Comparison of ENCODE assay signal across 22 cellular contexts in the genomic region with DNA sequence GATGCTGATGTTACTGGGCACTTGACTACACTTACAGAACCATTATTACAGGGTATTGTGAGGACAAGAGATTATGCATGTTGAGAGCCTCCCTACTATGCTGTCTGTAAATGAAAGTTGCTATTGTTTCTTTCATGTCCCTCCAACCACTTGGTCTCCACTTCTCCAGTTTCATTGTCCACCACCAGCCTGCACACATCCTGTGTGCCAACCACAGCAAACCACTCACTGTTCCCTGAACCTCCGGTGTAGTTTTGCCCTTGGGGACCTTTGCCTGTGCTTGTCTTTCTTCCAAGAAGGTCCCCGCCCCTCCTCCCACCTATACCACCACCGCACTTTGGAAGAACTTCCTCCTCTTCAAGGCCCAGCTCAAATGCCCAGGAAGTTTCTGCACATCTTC. TPM values are rescaled to one million over a fixed set of nuclear protein-coding genes. Genes with fewer than 3 reads are reported as not detected.
DNase-seq lines count a peak whose midpoint lies in the region; ATAC-seq and TF ChIP-seq lines count a peak whose summit lies in the region.
"Had no signal": no experiment of that assay in that cellular context is flagged by ENCODE, and none has a peak within 500 bp of the region (broad histone marks: within the 10 kb centered on the region; RNA-seq: fewer than 3 reads in every experiment).

No MANE protein-coding gene starts in this region.

- H3K36me3 ChIP-seq in DND-41 (ENCODE audit: insufficient read depth, low read length) (no peaks in the 10 kb centered on the region), brain microvascular endothelial cell (replicated peaks) (no peaks in the 10 kb centered on the region)
- H3K36me3 ChIP-seq: MG63, vagina had no signal

- TF ChIP-seq CTCF in DND-41 (IDR thresholded peaks at IDR 0.05; ENCODE audit: borderline replicate concordance, extremely low read depth, low read length, poor library complexity, severe bottlenecking) (no peak), brain microvascular endothelial cell (IDR thresholded peaks at IDR 0.05; ENCODE audit: low read depth, low read length, missing control alignments) (no peak)

- H3K36me3 Mint-ChIP-seq in activated T-helper 1 cell treated with anti-CD3 and anti-CD28 coated beads, Interleukin-12 subunit alpha, Interleukin-12 subunit beta, Interleukin-2, Interleukin-4 antibody, amounts not matched to agents 30 ng/mL and 10 ng/mL and 1 ng/mL, durations not matched to agents 14 hours and 24 hours and 36 hours (ENCODE audit: low read depth): no peaks in the 10 kb centered on the region
- H3K36me3 Mint-ChIP-seq: memory B cell had no signal

- no peaks in the 10 kb centered on the region for H3K9me3 Mint-ChIP-seq in activated T-helper 1 cell treated with anti-CD3 and anti-CD28 coated beads, Interleukin-12 subunit alpha, Interleukin-12 subunit beta, Interleukin-2, Interleukin-4 antibody, amounts not matched to agents 30 ng/mL and 10 ng/mL and 1 ng/mL, durations not matched to agents 14 hours and 24 hours and 36 hours
- H3K9me3 Mint-ChIP-seq: activated T-helper 2 cell treated with anti-CD3 and anti-CD28 coated beads, Interferon-gamma antibody, Interleukin-2, Interleukin-4, amounts not matched to agents 10 μg/mL and 5 μg/mL and 100 μg/mL, durations not matched to agents 14 hours and 24 hours and 36 hours; dendritic cell treated with granulocyte-macrophage colony-stimulating factor and Interleukin-4, amounts not matched to agents 40 ng/mL and 50 ng/mL, for 4 days; memory B cell had no signal

- H4K20me1 ChIP-seq in DND-41 (ENCODE audit: insufficient read depth, low read length): no peaks in the 10 kb centered on the region

- in situ Hi-C loops in brain microvascular endothelial cell (cut with HindIII; ENCODE audit: low pct_ligation_motif_present, low sequenced_read_pairs): no loop called here

- H3K4me3 Mint-ChIP-seq in activated T-helper 1 cell treated with anti-CD3 and anti-CD28 coated beads, Interleukin-12 subunit alpha, Interleukin-12 subunit beta, Interleukin-2, Interleukin-4 antibody, amounts not matched to agents 30 ng/mL and 10 ng/mL and 1 ng/mL, durations not matched to agents 14 hours and 24 hours and 36 hours: no peak overlapping the region
- H3K4me3 Mint-ChIP-seq: dendritic cell treated with granulocyte-macrophage colony-stimulating factor and Interleukin-4, amounts not matched to agents 40 ng/mL and 50 ng/mL, for 4 days; H9; memory B cell; nephron progenitor cell had no signal

- intact Hi-C loops in activated T-helper 1 cell treated with anti-CD3 and anti-CD28 coated beads, Interleukin-12 subunit alpha, Interleukin-12 subunit beta, Interleukin-2, Interleukin-4 antibody, amounts not matched to agents 30 ng/mL and 10 ng/mL and 1 ng/mL, durations not matched to agents 14 hours and 24 hours and 36 hours (cut with micrococcal nuclease): no loop called here

- no peaks in the 10 kb centered on the region for H3K4me1 Mint-ChIP-seq in activated T-helper 1 cell treated with anti-CD3 and anti-CD28 coated beads, Interleukin-12 subunit alpha, Interleukin-12 subunit beta, Interleukin-2, Interleukin-4 antibody, amounts not matched to agents 30 ng/mL and 10 ng/mL and 1 ng/mL, durations not matched to agents 14 hours and 24 hours and 36 hours (ENCODE audit: low read depth)
- H3K4me1 Mint-ChIP-seq: nephron progenitor cell had no signal

- ATAC-seq in DND-41 (ENCODE audit: insufficient read depth, low read depth) (no peak), GM19438 (IDR thresholded peaks at IDR 0.05; ENCODE audit: low read depth, unreplicated experiment) (peak; percentile 42), HG03139 (IDR thresholded peaks at IDR 0.05; ENCODE audit: unreplicated experiment) (peak; percentile 40)
- ATAC-seq: psoas muscle had no signal

- H3K4me1 ChIP-seq in DND-41 (ENCODE audit: insufficient read depth, low read length): peaks cover 3% of the 10 kb centered on the region; the same call in 1 of the 2 replicates
- H3K4me1 ChIP-seq: psoas muscle, vagina had no signal

- no peak overlapping the region for H3K27ac Mint-ChIP-seq in activated T-helper 1 cell treated with anti-CD3 and anti-CD28 coated beads, Interleukin-12 subunit alpha, Interleukin-12 subunit beta, Interleukin-2, Interleukin-4 antibody, amounts not matched to agents 30 ng/mL and 10 ng/mL and 1 ng/mL, durations not matched to agents 14 hours and 24 hours and 36 hours
- H3K27ac Mint-ChIP-seq: activated T-helper 2 cell treated with anti-CD3 and anti-CD28 coated beads, Interferon-gamma antibody, Interleukin-2, Interleukin-4, amounts not matched to agents 10 μg/mL and 5 μg/mL and 100 μg/mL, durations not matched to agents 14 hours and 24 hours and 36 hours; dendritic cell treated with granulocyte-macrophage colony-stimulating factor and Interleukin-4, amounts not matched to agents 40 ng/mL and 50 ng/mL, for 4 days; H9; memory B cell; nephron progenitor cell had no signal

- H3K79me2 ChIP-seq in DND-41 (ENCODE audit: insufficient read depth, low read length): no peaks in the 10 kb centered on the region

- H3K27me3 ChIP-seq in DND-41 (ENCODE audit: insufficient read depth, low read length, poor library complexity): no peaks in the 10 kb centered on the region
- no peaks in the 10 kb centered on the region for H3K27me3 ChIP-seq in brain microvascular endothelial cell (replicated peaks)
- H3K27me3 ChIP-seq: MG63, vagina had no signal

- peaks cover 2% of the 10 kb centered on the region for H3K27me3 Mint-ChIP-seq in activated T-helper 1 cell treated with anti-CD3 and anti-CD28 coated beads, Interleukin-12 subunit alpha, Interleukin-12 subunit beta, Interleukin-2, Interleukin-4 antibody, amounts not matched to agents 30 ng/mL and 10 ng/mL and 1 ng/mL, durations not matched to agents 14 hours and 24 hours and 36 hours (ENCODE audit: insufficient read depth)
- H3K27me3 Mint-ChIP-seq: dendritic cell treated with granulocyte-macrophage colony-stimulating factor and Interleukin-4, amounts not matched to agents 40 ng/mL and 50 ng/mL, for 4 days; memory B cell had no signal

- H3K4me2 ChIP-seq in DND-41 (ENCODE audit: insufficient read depth, low read length): no peak overlapping the region

- DNase-seq in DND-41 (peak; percentile 7), RPMI7951 (ENCODE audit: low read depth) (peak; percentile 26), brain microvascular endothelial cell (no peak), NCI-H226 (no peak)
- DNase-seq in activated T-helper 1 cell treated with anti-CD3 and anti-CD28 coated beads, Interleukin-12 subunit alpha, Interleukin-12 subunit beta, Interleukin-2, Interleukin-4 antibody, amounts not matched to agents 30 ng/mL and 10 ng/mL and 1 ng/mL, durations not matched to agents 14 hours and 24 hours and 36 hours (ENCODE audit: low spot score): no peak
- DNase-seq in stimulated activated CD4-positive, alpha-beta T cell treated with anti-CD3 and anti-CD28 coated beads, Interleukin-2, amount 100 ng/mL, for 48 hours: no peak
- DNase-seq: activated CD4-positive, CD25-positive, alpha-beta regulatory T cell treated with anti-CD3 and anti-CD28 coated beads, Interleukin-2, amount 50 U/mL, for 72 hours; H9; hypothalamus; MG63; NCI-H345; nephron progenitor cell; psoas muscle; stimulated activated CD4-positive, alpha-beta T cell treated with anti-CD3 and anti-CD28 coated beads, Interleukin-4, amount 100 ng/mL, for 4 hours had no signal

- H3K9me3 ChIP-seq in DND-41 (ENCODE audit: insufficient read depth, low read length, severe bottlenecking): no peaks in the 10 kb centered on the region
- H3K9me3 ChIP-seq: MG63, psoas muscle, vagina had no signal

- no peak overlapping the region for H2AFZ ChIP-seq in DND-41 (ENCODE audit: low read depth, low read length)

- H3K9ac ChIP-seq in DND-41 (ENCODE audit: low read depth, low read length): no peak overlapping the region

- no peak overlapping the region for H3K27ac ChIP-seq in DND-41 (ENCODE audit: low read length)
- H3K27ac ChIP-seq in brain microvascular endothelial cell: no peak overlapping the region
- H3K27ac ChIP-seq: psoas muscle, skin epidermis, vagina had no signal

- H3K4me3 ChIP-seq in DND-41 (ENCODE audit: low read depth in 1 of 2, low read length in 2 of 2) (no peak overlapping the region), brain microvascular endothelial cell (ENCODE audit: low read depth, low read length) (no peak overlapping the region)
- H3K4me3 ChIP-seq: MG63, psoas muscle, skin epidermis, vagina had no signal

RNA-seq across cellular contexts. Expression of gene AFF2, which starts 43.1 kb away (rescaled TPM):
- 0.68 and 1.7 TPM in 2 replicates for total RNA-seq in RPMI7951 (2014; rRNA removed; shearing (Covaris generic))
- total RNA-seq in activated T-helper 1 cell treated with anti-CD3 and anti-CD28 coated beads, Interleukin-12 subunit alpha, Interleukin-12 subunit beta, Interleukin-2, Interleukin-4 antibody, amounts not matched to agents 30 ng/mL and 10 ng/mL and 1 ng/mL, durations not matched to agents 14 hours and 24 hours and 36 hours: 1.5 and 1.8 TPM in 2 replicates
- total RNA-seq: fibroblast of villous mesenchyme had no signal

Comparison
In these comparisons a context has a peak if more than half of its experiments do, and no peak if none do; other contexts are left out.
1. DNase-seq: peak in DND-41 (single experiment) and RPMI7951 (single experiment); none in brain microvascular endothelial cell (single experiment), activated T-helper 1 cell treated with anti-CD3 and anti-CD28 coated beads, Interleukin-12 subunit alpha, Interleukin-12 subunit beta, Interleukin-2, Interleukin-4 antibody, amounts not matched to agents 30 ng/mL and 10 ng/mL and 1 ng/mL, durations not matched to agents 14 hours and 24 hours and 36 hours (single experiment), NCI-H226 (single experiment) and stimulated activated CD4-positive, alpha-beta T cell treated with anti-CD3 and anti-CD28 coated beads, Interleukin-2, amount 100 ng/mL, for 48 hours (0 of 2).